In the genomic region with DNA sequence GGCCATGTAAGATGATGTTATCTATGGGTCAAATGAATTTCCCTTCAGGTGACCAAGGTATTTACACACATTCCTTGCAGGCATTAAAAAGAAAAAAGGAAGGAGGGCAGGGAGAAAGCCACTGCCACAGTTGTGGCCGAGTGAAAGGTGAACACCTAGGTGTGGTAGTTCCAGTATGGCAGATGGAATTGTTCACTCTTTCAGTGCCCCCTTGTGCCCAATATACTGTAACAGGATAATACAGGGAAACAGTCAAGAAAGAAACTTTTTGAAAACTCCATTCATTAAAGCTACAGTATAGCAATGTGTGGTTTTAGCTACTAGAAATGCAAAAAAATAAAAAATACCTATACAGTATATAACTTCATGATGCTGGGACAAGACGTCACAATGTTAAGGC, we compare ENCODE assay signal across 12 cellular contexts. TPM values are rescaled to one million over a fixed set of nuclear protein-coding genes. Genes with fewer than 3 reads are reported as not detected.
DNase-seq lines count a peak whose midpoint lies in the region; ATAC-seq and TF ChIP-seq lines count a peak whose summit lies in the region.
"Had no signal": no experiment of that assay in that cellular context is flagged by ENCODE, and none has a peak within 500 bp of the region (broad histone marks: within the 10 kb centered on the region; RNA-seq: fewer than 3 reads in every experiment).

No MANE protein-coding gene starts in this region.

- no peaks in the 10 kb centered on the region for H3K36me3 ChIP-seq in spleen
- H3K36me3 ChIP-seq: BLaER1 treated with 17β-estradiol and CSF1 and Interleukin-3, amounts not matched to agents 10 nM and 100 nM had no signal

- no peak for TF ChIP-seq POLR2A in spleen (IDR thresholded peaks at IDR 0.05)

- WGBS in spleen, 5 donors = 51 to 63% (median 58%) methylated on average over 2 of the region's 2 CpGs

- H3K27me3 ChIP-seq in foreskin keratinocyte (no peaks in the 10 kb centered on the region), spleen (replicated peaks in 1 of 7) (no peaks in the 10 kb centered on the region)
- H3K27me3 ChIP-seq: BLaER1 treated with 17β-estradiol and CSF1 and Interleukin-3, amounts not matched to agents 10 nM and 100 nM had no signal

- no peaks in the 10 kb centered on the region for H3K4me1 Mint-ChIP-seq in stimulated activated naive B cell treated with anti-CD40 and anti-IgM and Interleukin-4, amounts not matched to agents 10 μg/mL and 1 μg/mL and 100 μg/mL, for 72 hours
- H3K4me1 Mint-ChIP-seq: IgD-negative memory B cell had no signal

- no peaks in the 10 kb centered on the region for H3K36me3 Mint-ChIP-seq in stimulated activated naive B cell treated with anti-CD40 and anti-IgM and Interleukin-4, amounts not matched to agents 10 μg/mL and 1 μg/mL and 100 μg/mL, for 72 hours
- H3K36me3 Mint-ChIP-seq: IgD-negative memory B cell had no signal

- no peaks in the 10 kb centered on the region for H3K9me3 Mint-ChIP-seq in stimulated activated naive B cell treated with anti-CD40 and anti-IgM and Interleukin-4, amounts not matched to agents 10 μg/mL and 1 μg/mL and 100 μg/mL, for 72 hours
- H3K9me3 Mint-ChIP-seq: activated T-helper 1 cell treated with anti-CD3 and anti-CD28 coated beads, Interleukin-12 subunit alpha, Interleukin-12 subunit beta, Interleukin-2, Interleukin-4 antibody, amounts not matched to agents 30 ng/mL and 10 ng/mL and 1 ng/mL, durations not matched to agents 14 hours and 24 hours and 36 hours had no signal

- no peak overlapping the region for H3K4me3 Mint-ChIP-seq in stimulated activated naive B cell treated with anti-CD40 and anti-IgM and Interleukin-4, amounts not matched to agents 10 μg/mL and 1 μg/mL and 100 μg/mL, for 72 hours
- H3K4me3 Mint-ChIP-seq: activated T-helper 1 cell treated with anti-CD3 and anti-CD28 coated beads, Interleukin-12 subunit alpha, Interleukin-12 subunit beta, Interleukin-2, Interleukin-4 antibody, amounts not matched to agents 30 ng/mL and 10 ng/mL and 1 ng/mL, durations not matched to agents 14 hours and 24 hours and 36 hours; IgD-negative memory B cell had no signal

- no peak overlapping the region for H3K4me3 ChIP-seq in spleen
- H3K4me3 ChIP-seq: BLaER1 treated with 17β-estradiol and CSF1 and Interleukin-3, amounts not matched to agents 10 nM and 100 nM had no signal

- ATAC-seq in Right ventricle myocardium superior (ENCODE audit: poor library complexity) (peak; percentile 45), foreskin keratinocyte (peak; percentile 55)
- ATAC-seq in stimulated activated naive B cell treated with anti-CD40 and anti-IgM and Interleukin-4, amounts not matched to agents 10 μg/mL and 1 μg/mL and 100 μg/mL, for 72 hours (replicated peaks) = no peak

- intact Hi-C loops in Right ventricle myocardium superior (cut with DNase I) = no loop called here
- intact Hi-C loops in cardiac septum (cut with DNase I) = no loop called here
- intact Hi-C loops in spleen (cut with DNase I; ENCODE audit: low total_unique reads) = no loop called here

- no peak for DNase-seq in Right ventricle myocardium superior
- no peak for DNase-seq in cardiac septum (ENCODE audit: low spot score)
- peak; percentile 25 for DNase-seq in RPMI7951 (ENCODE audit: low read depth)
- DNase-seq in foreskin keratinocyte = peak in 1 of 2 donors; percentile 19
- DNase-seq in spleen = no peak
- no peak for DNase-seq in T-helper 2 cell
- DNase-seq in activated CD4-positive, alpha-beta T cell treated with anti-CD3 and anti-CD28 coated beads for 4 hours = no peak
- no peak for DNase-seq in stimulated activated naive B cell treated with anti-CD40 and anti-IgM and Interleukin-4, amounts not matched to agents 10 μg/mL and 1 μg/mL and 100 μg/mL, for 72 hours
- DNase-seq: hippocampal formation had no signal

- TF ChIP-seq CTCF in foreskin keratinocyte (conservative IDR thresholded peaks at IDR 0.05) (peak; percentile 66), spleen (IDR thresholded peaks at IDR 0.05 in 8 of 11, conservative IDR thresholded peaks at IDR 0.05 in 3 of 11) (peak in 6 of 11 experiments; percentile 10 to 45 (median 28))

- peaks cover under 1 to 11% of the 10 kb centered on the region in 2 donors for H3K27me3 Mint-ChIP-seq in stimulated activated naive B cell treated with anti-CD40 and anti-IgM and Interleukin-4, amounts not matched to agents 10 μg/mL and 1 μg/mL and 100 μg/mL, for 72 hours
- H3K27me3 Mint-ChIP-seq: IgD-negative memory B cell had no signal

- no peaks in the 10 kb centered on the region for H3K9me3 ChIP-seq in spleen
- H3K9me3 ChIP-seq: BLaER1 treated with 17β-estradiol and CSF1 and Interleukin-3, amounts not matched to agents 10 nM and 100 nM had no signal

- H3K27ac ChIP-seq in foreskin keratinocyte = no peak overlapping the region
- no peak overlapping the region for H3K27ac ChIP-seq in spleen
- H3K27ac ChIP-seq: BLaER1 treated with 17β-estradiol and CSF1 and Interleukin-3, amounts not matched to agents 10 nM and 100 nM had no signal

- H3K4me1 ChIP-seq in foreskin keratinocyte (peaks cover 5% of the 10 kb centered on the region), spleen (no peaks in the 10 kb centered on the region)
- H3K4me1 ChIP-seq: BLaER1 treated with 17β-estradiol and CSF1 and Interleukin-3, amounts not matched to agents 10 nM and 100 nM had no signal

- H3K27ac Mint-ChIP-seq in stimulated activated naive B cell treated with anti-CD40 and anti-IgM and Interleukin-4, amounts not matched to agents 10 μg/mL and 1 μg/mL and 100 μg/mL, for 72 hours = no peak overlapping the region
- H3K27ac Mint-ChIP-seq: activated T-helper 1 cell treated with anti-CD3 and anti-CD28 coated beads, Interleukin-12 subunit alpha, Interleukin-12 subunit beta, Interleukin-2, Interleukin-4 antibody, amounts not matched to agents 30 ng/mL and 10 ng/mL and 1 ng/mL, durations not matched to agents 14 hours and 24 hours and 36 hours; IgD-negative memory B cell had no signal

RNA-seq across cellular contexts. Expression of a gene that starts 52.1 kb away (rescaled TPM):
- total RNA-seq in Right ventricle myocardium superior (2.5 TPM), cardiac septum (3.0 TPM), foreskin keratinocyte (7.3 and 8.2 TPM in 2 replicates), spleen (10 to 100 TPM; 13.9 to 30.1 (median 18.5) TPM)
- total RNA-seq in RPMI7951 (2014; rRNA removed; shearing (Covaris generic)) = 0.84 and 0.88 TPM in 2 replicates
- polyA plus RNA-seq in foreskin keratinocyte (3.2 and 3.3 TPM in 2 replicates), spleen (1 to 10 TPM; 1.7 to 4.8 (median 2.1) TPM)
- polyA plus RNA-seq: IgD-negative memory B cell had no signal

Comparison
In these comparisons a context has a peak if more than half of its experiments do, and no peak if none do; other contexts are left out.
1. ATAC-seq: peak in Right ventricle myocardium superior (single experiment) and foreskin keratinocyte (single experiment); none in stimulated activated naive B cell treated with anti-CD40 and anti-IgM and Interleukin-4, amounts not matched to agents 10 μg/mL and 1 μg/mL and 100 μg/mL, for 72 hours (0 of 2).